Comparison of ENCODE assay signal across 23 cellular contexts in genomic region chr15:69293741-69294615, GRCh38. TPM values are rescaled to one million over a fixed set of nuclear protein-coding genes. Genes with fewer than 3 reads are reported as not detected.
"Had no signal": no experiment of that assay in that cellular context is flagged by ENCODE, and none has a peak within 500 bp of the region (broad histone marks: within the 10 kb centered on the region; RNA-seq: fewer than 3 reads in every experiment).

No MANE protein-coding gene starts in this region.

- H3K4me3 ChIP-seq: MG63, SJCRH30, SK-N-MC had no signal

- DNase-seq: Karpas-422, KG1, MG63, NCI-H1092, NCI-H1436, NCI-H187, NCI-H2029, NCI-H2081 treated with DMSO at 0.1 percent for 48 hours, NCI-H2171, NCI-H226, NCI-H446, NCI-H510A, NCI-H524 treated with DMSO at 0.1 percent for 48 hours, NCI-H69, NCI-H774, PC-3, SHP77 treated with DMSO at 0.1 percent for 48 hours, SJCRH30 had no signal

- ATAC-seq: Panc1, PC-3, Right ventricle myocardium inferior had no signal

- H3K4me1 ChIP-seq: SJCRH30 had no signal

- H3K36me3 ChIP-seq: MG63, SJCRH30 had no signal

- H3K27me3 ChIP-seq: MG63 had no signal

- H3K9me3 ChIP-seq: MG63, SJCRH30 had no signal

- H3K27ac ChIP-seq: RWPE1, SJCRH30, SK-N-MC had no signal

RNA-seq across cellular contexts. Expression of gene PAQR5, which starts 4.7 kb away (rescaled TPM):
- total RNA-seq: OCI-LY7 had no signal
